Comparison of ENCODE assay signal across 14 cellular contexts in the genomic region with DNA sequence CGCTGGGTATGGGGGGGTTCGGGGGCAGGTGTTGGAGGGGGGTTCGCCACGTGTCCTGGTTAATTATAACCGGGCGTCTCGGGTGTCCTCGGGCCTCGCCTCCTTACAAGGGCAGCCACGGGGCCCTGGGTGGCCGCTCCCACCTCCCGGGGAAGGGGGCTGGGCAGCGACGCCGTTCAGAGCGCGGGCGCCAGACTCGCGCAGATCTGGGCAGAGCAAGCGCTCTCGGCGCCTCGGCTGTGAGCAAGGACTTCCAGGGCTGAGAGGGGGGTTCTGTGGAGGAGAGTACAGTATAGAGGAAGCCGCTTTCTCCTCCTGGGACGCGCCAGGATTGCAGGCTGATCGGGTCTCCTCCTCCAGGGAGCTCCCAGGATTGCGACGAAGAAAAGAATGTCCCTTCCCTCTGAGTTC. TPM values are rescaled to one million over a fixed set of nuclear protein-coding genes. Genes with fewer than 3 reads are reported as not detected.
DNase-seq lines count a peak whose midpoint lies in the region; ATAC-seq, FAIRE-seq and TF ChIP-seq lines count a peak whose summit lies in the region.
"Had no signal": no experiment of that assay in that cellular context is flagged by ENCODE, and none has a peak within 500 bp of the region (broad histone marks: within the 10 kb centered on the region; RNA-seq: fewer than 3 reads in every experiment).

No MANE protein-coding gene starts in this region.

- H3K36me3 Mint-ChIP-seq in astrocyte (ENCODE audit: low read depth, unreplicated experiment) = no peaks in the 10 kb centered on the region

- no peak overlapping the region for H3K4me3 Mint-ChIP-seq in astrocyte (ENCODE audit: unreplicated experiment)
- H3K4me3 Mint-ChIP-seq: activated T-helper 1 cell treated with anti-CD3 and anti-CD28 coated beads, Interleukin-12 subunit alpha, Interleukin-12 subunit beta, Interleukin-2, Interleukin-4 antibody, amounts not matched to agents 30 ng/mL and 10 ng/mL and 1 ng/mL, durations not matched to agents 14 hours and 24 hours and 36 hours; stimulated activated naive CD8-positive, alpha-beta T cell treated with anti-CD3 and anti-CD28 coated beads, Interleukin-15, Interleukin-2, amounts not matched to agents 100 ng/mL and 50 ng/mL, for 24 hours had no signal

- no peak for FAIRE-seq in astrocyte (lab: Jason Lieb, UNC)

- TF ChIP-seq CTCF in astrocyte (IDR thresholded peaks at IDR 0.05; ENCODE audit: insufficient read depth, low read depth, low read length) (no peak), psoas muscle (IDR thresholded peaks at IDR 0.05) (no peak)

- H3K4me1 ChIP-seq in astrocyte (ENCODE audit: insufficient read depth, low read length) = peaks cover 7% of the 10 kb centered on the region
- H3K4me1 ChIP-seq in right cardiac atrium (ENCODE audit: control insufficient read depth, insufficient read depth, low read length) = peaks cover 3% of the 10 kb centered on the region
- H3K4me1 ChIP-seq in psoas muscle = peaks cover 20% of the 10 kb centered on the region
- H3K4me1 ChIP-seq: colonic mucosa had no signal

- peak; percentile 56 for DNase-seq in GM03348 (ENCODE audit: low spot score)
- no peak for DNase-seq in astrocyte (ENCODE audit: low read depth)
- peak; percentile 70 to 92 (median 83) for DNase-seq in right cardiac atrium
- DNase-seq in psoas muscle = peak; percentile 77 to 91
- no peak for DNase-seq in T-helper 1 cell
- DNase-seq in T1000 (lab: John Stamatoyannopoulos, UW) = no peak
- DNase-seq: colonic mucosa, GDM1, kidney glomerular epithelial cell, NCI-H774 had no signal

- H3K27me3 Mint-ChIP-seq in astrocyte (ENCODE audit: low read depth, unreplicated experiment) = peaks cover 15% of the 10 kb centered on the region

- WGBS in right cardiac atrium = 2% methylated on average over 30 of the region's 30 CpGs
- WGBS in psoas muscle, 3 donors = 1% methylated on average over 30 of the region's 30 CpGs

- H2AFZ ChIP-seq in astrocyte (ENCODE audit: low read depth, low read length) = peak overlapping the region; percentile 67

- H3K27me3 ChIP-seq in astrocyte (ENCODE audit: insufficient read depth, low read length) (peaks cover 7% of the 10 kb centered on the region), right cardiac atrium (ENCODE audit: control insufficient read depth, insufficient read depth) (no peaks in the 10 kb centered on the region), psoas muscle (ENCODE audit: insufficient read depth in 3 of 3, low read length in 2 of 3) (no peaks in the 10 kb centered on the region)

- H3K36me3 ChIP-seq in astrocyte (ENCODE audit: insufficient read depth, low read length) (no peaks in the 10 kb centered on the region), psoas muscle (ENCODE audit: insufficient read depth in 1 of 2, low read depth in 1 of 2) (peaks cover 0 to 7% of the 10 kb centered on the region in 2 donors)
- H3K36me3 ChIP-seq: colonic mucosa had no signal

- no peak overlapping the region for H3K27ac ChIP-seq in astrocyte (ENCODE audit: low read depth, low read length)
- peak overlapping the region; percentile 72 for H3K27ac ChIP-seq in right cardiac atrium (ENCODE audit: low read length)
- H3K27ac ChIP-seq in psoas muscle = peak overlapping the region; percentile 97
- H3K27ac ChIP-seq: colonic mucosa had no signal

- ATAC-seq in right cardiac atrium (peak; percentile 74 to 75), psoas muscle (peak; percentile 66 to 75 (median 72)), HG03460 (IDR thresholded peaks at IDR 0.05; ENCODE audit: unreplicated experiment) (no peak), HG03520 (IDR thresholded peaks at IDR 0.05; ENCODE audit: unreplicated experiment) (no peak)

- no peaks in the 10 kb centered on the region for H3K79me2 ChIP-seq in astrocyte (ENCODE audit: insufficient read depth, low read length)

- H3K4me1 Mint-ChIP-seq in astrocyte (ENCODE audit: low read depth, unreplicated experiment) = peaks cover 2% of the 10 kb centered on the region

- H3K4me3 ChIP-seq in astrocyte (ENCODE audit: insufficient read depth, low read depth, low read length) (no peak overlapping the region), right cardiac atrium (ENCODE audit: low read length) (peak overlapping the region; percentile 44), psoas muscle (peak overlapping the region; percentile 66)
- H3K4me3 ChIP-seq: colonic mucosa had no signal

- intact Hi-C loops in right cardiac atrium (cut with DNase I) = no loop called here
- intact Hi-C loops in psoas muscle (cut with DNase I) = loop anchor here in 1 of 2 donors (10.0 kb wide), 1 partner anchor 171 kb away; the partner anchor contains the start of genes PPM1N and RTN2

- no peak overlapping the region for H3K27ac Mint-ChIP-seq in astrocyte (ENCODE audit: unreplicated experiment)
- H3K27ac Mint-ChIP-seq: activated T-helper 1 cell treated with anti-CD3 and anti-CD28 coated beads, Interleukin-12 subunit alpha, Interleukin-12 subunit beta, Interleukin-2, Interleukin-4 antibody, amounts not matched to agents 30 ng/mL and 10 ng/mL and 1 ng/mL, durations not matched to agents 14 hours and 24 hours and 36 hours; stimulated activated naive CD8-positive, alpha-beta T cell treated with anti-CD3 and anti-CD28 coated beads, Interleukin-15, Interleukin-2, amounts not matched to agents 100 ng/mL and 50 ng/mL, for 24 hours had no signal

- H3K9me3 ChIP-seq in astrocyte (ENCODE audit: insufficient read depth, low read depth, low read length) (no peaks in the 10 kb centered on the region), right cardiac atrium (ENCODE audit: control insufficient read depth, low read length) (no peaks in the 10 kb centered on the region), psoas muscle (no peaks in the 10 kb centered on the region)
- H3K9me3 ChIP-seq: colonic mucosa had no signal

- no peaks in the 10 kb centered on the region for H3K9me3 Mint-ChIP-seq in astrocyte (ENCODE audit: unreplicated experiment)
- H3K9me3 Mint-ChIP-seq: activated T-helper 1 cell treated with anti-CD3 and anti-CD28 coated beads, Interleukin-12 subunit alpha, Interleukin-12 subunit beta, Interleukin-2, Interleukin-4 antibody, amounts not matched to agents 30 ng/mL and 10 ng/mL and 1 ng/mL, durations not matched to agents 14 hours and 24 hours and 36 hours; stimulated activated naive CD8-positive, alpha-beta T cell treated with anti-CD3 and anti-CD28 coated beads, Interleukin-15, Interleukin-2, amounts not matched to agents 100 ng/mL and 50 ng/mL, for 24 hours had no signal

- peak overlapping the region; percentile 78 for H3K4me2 ChIP-seq in astrocyte (ENCODE audit: low read length)

- H4K20me1 ChIP-seq in astrocyte (ENCODE audit: insufficient read depth, low read length) = no peaks in the 10 kb centered on the region

- peak overlapping the region; percentile 57 for H3K9ac ChIP-seq in astrocyte (ENCODE audit: low read length)

RNA-seq across cellular contexts. Expression of gene CKM, which starts 1.0 kb away (rescaled TPM):
- total RNA-seq in astrocyte = not detected in 2 replicates
- 1,000 to 10,000 TPM; 2,910 to 4,826 (median 3,330) TPM for total RNA-seq in right cardiac atrium
- polyA plus RNA-seq in right cardiac atrium = 5,160 TPM
- total RNA-seq in psoas muscle = over 10,000 TPM in 3 of 4 donors, 1,000 to 10,000 TPM in 1; 9,755 to 16,244 (median 12,984) TPM
- polyA plus RNA-seq in psoas muscle = over 10,000 TPM in 2 of 3 donors, 1,000 to 10,000 TPM in 1; 9,503 to 23,818 (median 21,473) TPM
- total RNA-seq: activated T-helper 1 cell treated with anti-CD3 and anti-CD28 coated beads, Interleukin-12 subunit alpha, Interleukin-12 subunit beta, Interleukin-2, Interleukin-4 antibody, amounts not matched to agents 30 ng/mL and 10 ng/mL and 1 ng/mL, durations not matched to agents 14 hours and 24 hours and 36 hours had no signal

RNA-seq across cellular contexts. Expression of gene KLC3, which starts 16.9 kb away (rescaled TPM):
- 0.62 and 1.2 TPM in 2 replicates for total RNA-seq in astrocyte
- not detected for total RNA-seq in right cardiac atrium
- 0.18 TPM for polyA plus RNA-seq in right cardiac atrium
- total RNA-seq in psoas muscle = under 1 TPM in 2 of 4 donors, not detected in 2; 0.11 to 0.27 TPM
- polyA plus RNA-seq in psoas muscle = under 1 TPM in 2 of 3 donors, not detected in 1; 0.03 to 0.05 TPM
- total RNA-seq: activated T-helper 1 cell treated with anti-CD3 and anti-CD28 coated beads, Interleukin-12 subunit alpha, Interleukin-12 subunit beta, Interleukin-2, Interleukin-4 antibody, amounts not matched to agents 30 ng/mL and 10 ng/mL and 1 ng/mL, durations not matched to agents 14 hours and 24 hours and 36 hours; colonic mucosa had no signal

RNA-seq across cellular contexts. Expression of gene ERCC2, which starts 46.7 kb away (rescaled TPM):
- 38.9 and 44.7 TPM in 2 replicates for total RNA-seq in astrocyte
- total RNA-seq in right cardiac atrium = 10 to 100 TPM; 11.1 to 15.7 (median 12.2) TPM
- 9.6 TPM for polyA plus RNA-seq in right cardiac atrium
- 10 to 100 TPM in 3 of 4 donors, 1 to 10 TPM in 1; 9.3 to 16.4 (median 12.5) TPM for total RNA-seq in psoas muscle
- 1 to 10 TPM; 5.0 to 8.3 (median 5.3) TPM for polyA plus RNA-seq in psoas muscle

Comparison
In these comparisons a context has a peak if more than half of its experiments do, and no peak if none do; other contexts are left out.
1. DNase-seq: peak in GM03348 (single experiment), right cardiac atrium (3 of 3) and psoas muscle (2 of 2); none in astrocyte (single experiment), T-helper 1 cell (0 of 5) and T1000 (single experiment).
2. ATAC-seq: peak in right cardiac atrium (2 of 2) and psoas muscle (4 of 4); none in HG03460 (single experiment) and HG03520 (single experiment).
3. RNA of gene CKM, which starts 1.0 kb away (total RNA-seq): 9,755 to 16,244 TPM in psoas muscle and 2,910 to 4,826 TPM in right cardiac atrium; not detected in astrocyte; every median in the first group is over 1,000 times any median in the second.